In the genomic region with DNA sequence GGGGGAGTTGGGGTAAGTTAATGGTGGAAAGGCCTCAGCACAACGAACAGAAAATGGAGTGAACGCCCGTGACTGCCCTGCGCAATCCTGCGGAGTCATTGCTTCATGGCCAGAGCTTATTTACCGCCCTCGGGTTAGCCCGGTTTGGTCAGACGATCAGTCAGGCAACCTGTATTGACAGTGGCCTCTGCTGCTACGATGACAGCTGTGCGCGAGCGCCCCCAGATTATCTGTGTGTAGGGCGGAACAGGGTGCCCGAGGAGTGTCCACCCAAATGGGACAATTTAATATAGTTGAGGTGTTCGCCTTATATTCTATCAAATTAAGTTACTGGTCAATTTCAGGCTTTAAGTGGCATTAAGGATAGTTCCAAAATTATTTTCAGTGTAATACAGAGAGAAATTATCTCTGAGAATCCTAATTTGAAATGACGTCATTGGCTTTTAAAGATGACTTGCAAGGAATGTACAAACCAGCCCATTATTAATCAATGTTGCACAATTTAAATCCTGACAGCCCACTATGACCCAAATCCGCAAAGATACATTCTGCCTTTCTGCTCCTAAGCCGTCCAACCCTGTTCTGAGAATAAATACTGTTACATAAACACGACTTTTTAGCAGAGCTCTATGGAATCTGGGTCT, we compare ENCODE assay signal across 8 cellular contexts. TPM values are rescaled to one million over a fixed set of nuclear protein-coding genes. Genes with fewer than 3 reads are reported as not detected.
DNase-seq lines count a peak whose midpoint lies in the region; ATAC-seq, FAIRE-seq and TF ChIP-seq lines count a peak whose summit lies in the region.

No MANE protein-coding gene starts in this region.

- H3K36me3 ChIP-seq in BJ (ENCODE audit: control insufficient read depth, insufficient read depth, low read length) (no peaks in the 10 kb centered on the region), transverse colon (no peaks in the 10 kb centered on the region)

- H3K4me1 Mint-ChIP-seq in activated naive CD4-positive, alpha-beta T cell treated with anti-CD3 and anti-CD28 coated beads for 36 hours (ENCODE audit: low read depth): peaks cover 32% of the 10 kb centered on the region
- peaks cover 28% of the 10 kb centered on the region for H3K4me1 Mint-ChIP-seq in osteocyte (ENCODE audit: unreplicated experiment)

- DNase-seq in BJ (ENCODE audit: low read depth) (peak; percentile 6), RCC 7860 (ENCODE audit: low spot score) (peak; percentile 28), head of caudate nucleus (peak; percentile 55 to 85 (median 69)), osteocyte (ENCODE audit: extremely low spot score, unreplicated experiment) (peak; percentile 86), transverse colon (peak; percentile 81)
- DNase-seq in activated naive CD4-positive, alpha-beta T cell treated with anti-CD3 and anti-CD28 coated beads for 36 hours: peak; percentile 61

- TF ChIP-seq POLR2A in transverse colon (IDR thresholded peaks at IDR 0.05): no peak

- POLR2A ChIA-PET in BJ (lab: Charles Lee): no interaction called here

- intact Hi-C loops in activated naive CD4-positive, alpha-beta T cell treated with anti-CD3 and anti-CD28 coated beads for 36 hours (cut with micrococcal nuclease): loop anchor here (1.0 to 10.0 kb wide), 7 partner anchors 59 to 588 kb away; a partner anchor contains a TSS
- intact Hi-C loops in head of caudate nucleus (cut with DNase I) (loop anchor here (5.0 to 10.0 kb wide), 2 partner anchors 84 to 109 kb away; a partner anchor contains a TSS), transverse colon (cut with DNase I; ENCODE audit: low total_unique reads) (no loop called here)

- no peaks in the 10 kb centered on the region for H3K9me3 ChIP-seq in transverse colon

- H3K4me3 ChIP-seq in BJ (ENCODE audit: low read depth, low read length): peak overlapping the region; percentile 92
- peak overlapping the region; percentile 70 to 88 (median 85) for H3K4me3 ChIP-seq in transverse colon

- TF ChIP-seq CTCF in BJ (IDR thresholded peaks at IDR 0.05; ENCODE audit: insufficient read depth, low read depth, low read length) (no peak), osteocyte (IDR thresholded peaks at IDR 0.05) (peak; percentile 23), transverse colon (IDR thresholded peaks at IDR 0.05) (peak in 1 of 5 experiments; percentile 12)

- peak overlapping the region; percentile 98 for H3K27ac Mint-ChIP-seq in activated naive CD4-positive, alpha-beta T cell treated with anti-CD3 and anti-CD28 coated beads for 36 hours
- H3K27ac Mint-ChIP-seq in osteocyte (ENCODE audit: unreplicated experiment): peak overlapping the region; percentile 100

- CTCF ChIA-PET in BJ (lab: Yijun Ruan, JAX): no interaction called here
- CTCF ChIA-PET in activated naive CD4-positive, alpha-beta T cell treated with anti-CD3 and anti-CD28 coated beads for 36 hours (lab: Charles Lee): interaction anchor here (0.9 to 1.6 kb wide), 3 partner anchors 30 to 59 kb away, joined by 3 to 6 read pairs (median 4); no protein-coding TSS in a partner anchor

- no peak for FAIRE-seq in RCC 7860 (lab: Jason Lieb, UNC)

- no peaks in the 10 kb centered on the region for H3K27me3 Mint-ChIP-seq in activated naive CD4-positive, alpha-beta T cell treated with anti-CD3 and anti-CD28 coated beads for 36 hours (ENCODE audit: low read depth)
- H3K27me3 Mint-ChIP-seq in osteocyte (ENCODE audit: unreplicated experiment): no peaks in the 10 kb centered on the region

- H3K27me3 ChIP-seq in BJ (ENCODE audit: control insufficient read depth, insufficient read depth, low read length): no peaks in the 10 kb centered on the region
- no peaks in the 10 kb centered on the region for H3K27me3 ChIP-seq in transverse colon

- peak overlapping the region; percentile 94 to 99 (median 97) for H3K27ac ChIP-seq in transverse colon

- no peak for TF ChIP-seq EP300 in transverse colon (IDR thresholded peaks at IDR 0.05; ENCODE audit: low read depth)

- H3K9me3 Mint-ChIP-seq in activated naive CD4-positive, alpha-beta T cell treated with anti-CD3 and anti-CD28 coated beads for 36 hours: no peaks in the 10 kb centered on the region
- no peaks in the 10 kb centered on the region for H3K9me3 Mint-ChIP-seq in osteocyte (ENCODE audit: unreplicated experiment)

- peak overlapping the region; percentile 89 for H3K4me3 Mint-ChIP-seq in activated naive CD4-positive, alpha-beta T cell treated with anti-CD3 and anti-CD28 coated beads for 36 hours
- H3K4me3 Mint-ChIP-seq in osteocyte (ENCODE audit: unreplicated experiment): peak overlapping the region; percentile 99

- in situ Hi-C loops in transverse colon (cut with MboI; ENCODE audit: low pct_ligation_motif_present in 1 of 4, low pct_unique_long_range_greater_than_20kb in 1 of 4, low sequenced_read_pairs in 3 of 4): no loop called here

- H3K36me3 Mint-ChIP-seq in activated naive CD4-positive, alpha-beta T cell treated with anti-CD3 and anti-CD28 coated beads for 36 hours (ENCODE audit: low read depth): peaks cover 19% of the 10 kb centered on the region
- H3K36me3 Mint-ChIP-seq in osteocyte (ENCODE audit: unreplicated experiment): peaks cover 5% of the 10 kb centered on the region

- H3K4me1 ChIP-seq in transverse colon: peaks cover 0 to 25% (median 14%) of the 10 kb centered on the region in 4 donors

- WGBS in transverse colon (ENCODE audit: low coverage in 1 of 2), 2 donors: 15 to 27% methylated on average over 9 to 20 of the region's 20 CpGs

- ATAC-seq in GM19025 (IDR thresholded peaks at IDR 0.05; ENCODE audit: low read depth, unreplicated experiment) (peak; percentile 42), HG03280 (IDR thresholded peaks at IDR 0.05; ENCODE audit: unreplicated experiment) (peak; percentile 39)

RNA-seq across cellular contexts. Expression of a gene that starts 0.9 kb away (rescaled TPM):
- polyA plus RNA-seq in BJ (2011; rRNA removed): 135 and 154 TPM in 2 replicates
- polyA minus RNA-seq in BJ (2011; rRNA and poly(A)+ RNA removed): 115 and 164 TPM in 2 replicates
- 10 to 100 TPM; 84.8 to 87.1 TPM for total RNA-seq in activated naive CD4-positive, alpha-beta T cell treated with anti-CD3 and anti-CD28 coated beads for 36 hours
- 76.1 and 79.4 TPM in 2 replicates for total RNA-seq in osteocyte
- total RNA-seq in transverse colon: 10 to 100 TPM; 56.5 to 87.3 (median 72.1) TPM

Comparison
In these comparisons a context has a peak if more than half of its experiments do, and no peak if none do; other contexts are left out.
1. Peak in every context shown above with its lines: DNase-seq, ATAC-seq, H3K4me3 ChIP-seq and H3K27ac ChIP-seq.
2. DNase-seq: peak in every context shown above with its lines; median percentile 86 in osteocyte; 81 in transverse colon; 69 in head of caudate nucleus; 61 in activated naive CD4-positive, alpha-beta T cell treated with anti-CD3 and anti-CD28 coated beads for 36 hours; 28 in RCC 7860; 6 in BJ.